ENCODE assay signal across 25 cellular contexts in the genomic region with DNA sequence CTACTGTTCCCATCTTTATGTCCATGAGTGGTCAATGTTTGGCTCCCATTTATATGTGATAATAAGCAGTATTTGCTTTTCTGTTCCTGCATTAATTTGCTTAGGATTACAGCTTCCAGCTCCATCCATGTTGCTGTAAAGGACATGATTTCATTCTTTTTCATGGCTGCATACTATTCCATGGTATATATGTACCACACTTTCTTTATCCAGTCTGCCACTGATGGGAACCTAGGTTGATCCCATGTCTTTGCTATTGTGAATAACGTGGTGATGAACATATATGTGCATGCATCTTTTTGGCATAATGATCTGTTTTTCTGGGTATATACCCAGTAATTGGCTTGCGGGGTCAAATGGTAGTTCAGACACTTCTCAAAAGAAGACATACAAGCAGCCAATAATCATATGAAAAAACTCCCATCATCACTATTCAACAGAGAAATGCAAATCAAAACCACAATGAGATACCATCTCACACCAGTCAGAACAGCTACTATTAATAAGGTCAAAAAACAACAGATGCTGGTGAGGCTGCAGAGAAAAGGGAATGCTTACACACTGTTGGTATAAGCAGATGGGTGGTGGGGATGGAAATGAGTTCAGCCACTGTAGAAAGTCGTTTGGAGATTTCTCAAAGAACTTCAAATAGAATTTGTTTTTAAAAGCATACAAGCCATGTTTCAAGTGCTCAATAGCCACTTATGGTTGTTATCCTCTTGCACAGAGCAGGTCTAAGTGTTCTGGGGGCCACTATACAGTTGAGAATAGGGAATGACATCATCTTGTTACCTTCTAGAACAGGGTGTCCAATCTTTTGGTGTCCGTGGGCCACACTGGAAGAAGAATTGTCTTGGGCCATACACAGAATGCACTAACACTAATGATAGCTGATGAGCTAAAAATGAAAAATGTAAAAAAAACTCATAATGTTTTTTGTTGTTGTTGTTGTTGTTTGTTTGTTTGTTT. TPM values are rescaled to one million over a fixed set of nuclear protein-coding genes. Genes with fewer than 3 reads are reported as not detected.
DNase-seq lines count a peak whose midpoint lies in the region; ATAC-seq, FAIRE-seq and TF ChIP-seq lines count a peak whose summit lies in the region.
"Had no signal": no experiment of that assay in that cellular context is flagged by ENCODE, and none has a peak within 500 bp of the region (broad histone marks: within the 10 kb centered on the region; RNA-seq: fewer than 3 reads in every experiment).

No MANE protein-coding gene starts in this region.

- TF ChIP-seq CTCF in fibroblast of villous mesenchyme (IDR thresholded peaks at IDR 0.05; ENCODE audit: insufficient read depth, low read depth, low read length): no peak

- no peaks in the 10 kb centered on the region for H3K9me3 ChIP-seq in small intestine (ENCODE audit: control insufficient read depth, low read depth)
- H3K9me3 ChIP-seq: colonic mucosa, mucosa of descending colon, ovary had no signal

- no peak overlapping the region for H3K4me3 ChIP-seq in fibroblast of villous mesenchyme (ENCODE audit: low read depth, low read length)
- H3K4me3 ChIP-seq in small intestine (ENCODE audit: low read depth in 1 of 2, low read length in 2 of 2): no peak overlapping the region
- H3K4me3 ChIP-seq: BLaER1, cardiac muscle cell, colonic mucosa, heart left ventricle, lung, mucosa of descending colon, ovary, SK-N-MC had no signal

- WGBS in small intestine, 3 donors: 65 to 69% (median 66%) methylated on average over 4 of the region's 4 CpGs

- no peaks in the 10 kb centered on the region for H3K27me3 ChIP-seq in small intestine (ENCODE audit: control insufficient read depth in 2 of 2, insufficient read depth in 2 of 2, low read length in 2 of 2)
- H3K27me3 ChIP-seq: BLaER1, colonic mucosa, heart left ventricle, ovary had no signal

- H3K27ac ChIP-seq in small intestine (ENCODE audit: low read depth in 1 of 2, low read length in 1 of 2): no peak overlapping the region
- H3K27ac ChIP-seq: BLaER1, cardiac muscle cell, colonic mucosa, heart left ventricle, ovary, SK-N-MC had no signal

- H3K4me1 ChIP-seq in small intestine (ENCODE audit: control insufficient read depth in 2 of 2, insufficient read depth in 1 of 2, low read depth in 1 of 2, low read length in 1 of 2): no peaks in the 10 kb centered on the region
- H3K4me1 ChIP-seq: BLaER1, colonic mucosa, heart left ventricle had no signal

- DNase-seq in DMS 273 treated with DMSO at 0.1 percent for 48 hours (lab: John Stamatoyannopoulos, UW) (peak; percentile 87), LHCN-M2 (ENCODE audit: low read depth) (peak; percentile 40), NCI-H345 treated with DMSO at 0.1 percent for 48 hours (lab: John Stamatoyannopoulos, UW; ENCODE audit: unreplicated experiment) (peak; percentile 42), fibroblast of villous mesenchyme (ENCODE audit: low read depth) (peak; percentile 21), small intestine (no peak)
- DNase-seq: activated CD4-positive, CD25-positive, alpha-beta regulatory T cell treated with anti-CD3 and anti-CD28 coated beads, Interleukin-2, amount 50 U/mL, for 72 hours; activated CD8-positive, alpha-beta T cell treated with anti-CD3 and anti-CD28 coated beads, Interleukin-2, amount 10 ng/mL, durations not matched to agents 7 days and 5 days; colonic mucosa; effector CD8-positive, alpha-beta T cell; H7; heart left ventricle; IMR-90; mucosa of descending colon; NCI-H1092 treated with DMSO at 0.1 percent for 48 hours; ovary; retina; stimulated activated CD4-positive, alpha-beta T cell treated with anti-CD3 and anti-CD28 coated beads, Interleukin-2, amount 100 ng/mL, for 24 hours; trophoblast cell had no signal

- no peaks in the 10 kb centered on the region for H3K36me3 ChIP-seq in small intestine (ENCODE audit: control insufficient read depth in 2 of 2, insufficient read depth in 2 of 2, low read length in 2 of 2)
- H3K36me3 ChIP-seq: BLaER1, cardiac muscle cell, colonic mucosa, heart left ventricle, ovary had no signal

- ATAC-seq in GM21825 (IDR thresholded peaks at IDR 0.05; ENCODE audit: unreplicated experiment) (no peak), GM19452 (IDR thresholded peaks at IDR 0.05; ENCODE audit: unreplicated experiment) (no peak)
- ATAC-seq: activated CD8-positive, alpha-beta T cell treated with anti-CD3 and anti-CD28 coated beads, Interleukin-2, amount 10 ng/mL, durations not matched to agents 7 days and 5 days; activated naive CD4-positive, alpha-beta T cell treated with anti-CD3 and anti-CD28 coated beads, Interleukin-2, amount 50 U/mL, for 72 hours; heart left ventricle; mucosa of descending colon had no signal

- FAIRE-seq in small intestine (lab: Jason Lieb, UNC): no peak

RNA-seq across cellular contexts. Expression of a gene that starts 23.2 kb away (rescaled TPM):
- 7.2 and 8.3 TPM in 2 replicates for total RNA-seq in LHCN-M2 (2014; rRNA removed)
- polyA plus RNA-seq in LHCN-M2 (2012): 6.1 TPM
- 0.43 and 0.64 TPM in 2 replicates for total RNA-seq in fibroblast of villous mesenchyme
- 1 to 10 TPM in 1 of 3 donors, under 1 TPM in 1, not detected in 1; 0.27 to 2.1 TPM for polyA plus RNA-seq in small intestine
